26 cellular contexts compared by ENCODE assay signal in genomic region chr19:50044922-50045321, GRCh38.
"Had no signal": no experiment of that assay in that cellular context is flagged by ENCODE, and none has a peak within 500 bp of the region (broad histone marks: within the 10 kb centered on the region; RNA-seq: fewer than 3 reads in every experiment).

No MANE protein-coding gene starts in this region.

- ATAC-seq: activated CD8-positive, alpha-beta T cell treated with anti-CD3 and anti-CD28 coated beads, Interleukin-2, amount 10 ng/mL, durations not matched to agents 7 days and 5 days; body of pancreas had no signal

- H3K4me1 Mint-ChIP-seq: activated naive CD8-positive, alpha-beta T cell treated with anti-CD3 and anti-CD28 coated beads, Interleukin-2, amount 10 ng/mL, durations not matched to agents 7 days and 5 days had no signal

- H3K27me3 Mint-ChIP-seq: activated CD4-positive, alpha-beta T cell treated with anti-CD3 and anti-CD28 coated beads, Interleukin-2, amount 10 ng/mL, durations not matched to agents 7 days and 5 days; activated naive CD4-positive, alpha-beta T cell treated with anti-CD3 and anti-CD28 coated beads, Interleukin-2, amount 50 U/mL, for 24 hours; activated naive CD8-positive, alpha-beta T cell treated with anti-CD3 and anti-CD28 coated beads, Interleukin-2, amount 10 ng/mL, durations not matched to agents 7 days and 5 days; activated T-cell treated with anti-CD3 and anti-CD28 coated beads, Interleukin-2, amount 50 U/mL, for 24 hours had no signal

- H3K9ac ChIP-seq: SK-N-SH had no signal

- H3K4me3 ChIP-seq: adrenal gland, body of pancreas, breast epithelium, Peyer's patch, SJSA1 had no signal

- H3K27me3 ChIP-seq: adrenal gland, body of pancreas, breast epithelium, Peyer's patch, SJSA1 had no signal

- H3K4me2 ChIP-seq: SK-N-SH had no signal

- DNase-seq: activated CD4-positive, alpha-beta T cell treated with anti-CD3 and anti-CD28 coated beads, Interleukin-2, amount 10 ng/mL, durations not matched to agents 7 days and 5 days; activated CD4-positive, alpha-beta T cell treated with anti-CD3 and anti-CD28 coated beads, Interleukin-2, amount 50 U/mL, for 48 hours; activated CD8-positive, alpha-beta T cell treated with anti-CD3 and anti-CD28 coated beads, Interleukin-2, amount 10 ng/mL, durations not matched to agents 7 days and 5 days; activated gamma-delta T cell; activated naive CD4-positive, alpha-beta T cell treated with Interleukin-2 at 50 U/mL for 16 hours; activated naive CD8-positive, alpha-beta T cell treated with anti-CD3 and anti-CD28 coated beads, Interleukin-2, amount 10 ng/mL, durations not matched to agents 7 days and 5 days; activated T-cell treated with anti-CD3 and anti-CD28 coated beads, Interleukin-2, amount 50 U/mL, for 24 hours; adrenal gland; body of pancreas; cerebellar nuclear complex; NCI-H1092 treated with DMSO at 0.1 percent for 48 hours; NCI-H1417 treated with DMSO at 0.1 percent for 48 hours; NCI-H1694 treated with DMSO at 0.1 percent for 48 hours; NCI-H2029; NCI-H345; NCI-H524 treated with DMSO at 0.1 percent for 48 hours; Peyer's patch; RPMI8226; SHP77 treated with DMSO at 0.1 percent for 48 hours; SK-N-SH had no signal

- H3K4me1 ChIP-seq: body of pancreas, breast epithelium, Peyer's patch, SJSA1 had no signal

- H3K27ac Mint-ChIP-seq: activated CD4-positive, alpha-beta T cell treated with anti-CD3 and anti-CD28 coated beads, Interleukin-2, amount 10 ng/mL, durations not matched to agents 7 days and 5 days; activated CD8-positive, alpha-beta T cell treated with anti-CD3 and anti-CD28 coated beads, Interleukin-2, amount 10 ng/mL, durations not matched to agents 7 days and 5 days; activated naive CD8-positive, alpha-beta T cell treated with anti-CD3 and anti-CD28 coated beads, Interleukin-2, amount 10 ng/mL, durations not matched to agents 7 days and 5 days; activated T-cell treated with anti-CD3 and anti-CD28 coated beads, Interleukin-2, amount 50 U/mL, for 24 hours; activated T-helper 2 cell treated with anti-CD3 and anti-CD28 coated beads, Interferon-gamma antibody, Interleukin-2, Interleukin-4, amounts not matched to agents 10 μg/mL and 5 μg/mL and 100 μg/mL, durations not matched to agents 14 hours and 24 hours and 36 hours; T-helper 1 cell treated with Interleukin-12 subunit alpha and Interleukin-12 subunit beta and Interleukin-4 antibody, amounts not matched to agents 30 μg/mL and 1 μg/mL, for 36 hours; T-helper 2 cell treated with Interferon-gamma antibody and Interleukin-4, amounts not matched to agents 5 μg/mL and 100 μg/mL, for 36 hours had no signal

- H3K27ac ChIP-seq: adrenal gland, body of pancreas, breast epithelium, Peyer's patch, SJSA1 had no signal

- H3K4me3 Mint-ChIP-seq: activated CD4-positive, alpha-beta T cell treated with anti-CD3 and anti-CD28 coated beads, Interleukin-2, amount 10 ng/mL, durations not matched to agents 7 days and 5 days; activated CD8-positive, alpha-beta T cell treated with anti-CD3 and anti-CD28 coated beads, Interleukin-2, amount 10 ng/mL, durations not matched to agents 7 days and 5 days; activated naive CD4-positive, alpha-beta T cell treated with anti-CD3 and anti-CD28 coated beads, Interleukin-2, amount 50 U/mL, for 24 hours; activated naive CD8-positive, alpha-beta T cell treated with anti-CD3 and anti-CD28 coated beads, Interleukin-2, amount 10 ng/mL, durations not matched to agents 7 days and 5 days; activated T-cell treated with anti-CD3 and anti-CD28 coated beads, Interleukin-2, amount 50 U/mL, for 24 hours; T-helper 1 cell treated with Interleukin-12 subunit alpha and Interleukin-12 subunit beta and Interleukin-4 antibody, amounts not matched to agents 30 μg/mL and 1 μg/mL, for 36 hours; T-helper 2 cell treated with Interferon-gamma antibody and Interleukin-4, amounts not matched to agents 5 μg/mL and 100 μg/mL, for 36 hours had no signal
